ENCODE assay signal across 31 cellular contexts in the genomic region with DNA sequence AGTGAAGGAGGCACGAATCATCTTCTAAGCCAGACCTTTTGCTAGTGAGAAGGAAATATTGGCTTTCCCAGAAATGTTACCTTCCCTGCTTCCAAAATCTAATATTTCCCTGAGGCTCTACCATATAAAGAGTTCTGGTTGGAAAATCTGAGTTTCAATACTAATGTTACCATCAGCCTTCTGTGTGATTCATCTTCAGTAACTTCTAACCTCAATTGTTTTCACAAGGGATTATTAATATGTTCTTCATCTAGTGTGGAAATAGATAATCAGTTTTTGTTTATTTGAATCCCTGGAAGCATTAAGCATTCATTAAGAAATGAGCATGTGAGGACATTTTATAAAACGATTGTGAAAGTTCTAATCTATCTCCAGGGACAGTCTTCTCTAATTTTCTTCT.
"Had no signal": no experiment of that assay in that cellular context is flagged by ENCODE, and none has a peak within 500 bp of the region (broad histone marks: within the 10 kb centered on the region; RNA-seq: fewer than 3 reads in every experiment).

No MANE protein-coding gene starts in this region.

- H3K27me3 ChIP-seq: neural progenitor cell, ovary, right lobe of liver, spleen, suprapubic skin, testis, tibial artery, transverse colon, upper lobe of right lung, uterus had no signal

- H3K36me3 ChIP-seq: neural progenitor cell, ovary, right lobe of liver, spleen, suprapubic skin, tibial artery, transverse colon, upper lobe of right lung, uterus had no signal

- ATAC-seq: naive thymus-derived CD4-positive, alpha-beta T cell; psoas muscle; right cardiac atrium; right lobe of liver; stimulated activated memory B cell treated with anti-CD40 and anti-IgM and Interleukin-4, amounts not matched to agents 10 μg/mL and 1 μg/mL and 100 μg/mL, for 72 hours; stimulated activated naive CD8-positive, alpha-beta T cell treated with anti-CD3 and anti-CD28 coated beads, Interleukin-15, amount 100 ng/mL, for 72 hours; stimulated activated naive CD8-positive, alpha-beta T cell treated with anti-CD3 and anti-CD28 coated beads, Interleukin-15, Interleukin-2, amounts not matched to agents 100 U/mL and 50 U/mL, for 24 hours; upper lobe of right lung had no signal

- H3K27ac Mint-ChIP-seq: naive thymus-derived CD4-positive, alpha-beta T cell; nephron; neural progenitor cell; progenitor cell of endocrine pancreas; stimulated activated memory B cell treated with anti-CD40 and anti-IgM and Interleukin-4, amounts not matched to agents 10 μg/mL and 1 μg/mL and 100 μg/mL, for 72 hours; stimulated activated naive CD8-positive, alpha-beta T cell treated with anti-CD3 and anti-CD28 coated beads, Interleukin-15, amount 100 ng/mL, for 72 hours; type B pancreatic cell had no signal

- H2AFZ ChIP-seq: neural progenitor cell, parathyroid adenoma had no signal

- H3K36me3 Mint-ChIP-seq: neural progenitor cell; stimulated activated memory B cell treated with anti-CD40 and anti-IgM and Interleukin-4, amounts not matched to agents 10 μg/mL and 1 μg/mL and 100 μg/mL, for 72 hours; type B pancreatic cell had no signal

- H3K4me2 ChIP-seq: neural progenitor cell, smooth muscle cell had no signal

- H3K27me3 Mint-ChIP-seq: stimulated activated memory B cell treated with anti-CD40 and anti-IgM and Interleukin-4, amounts not matched to agents 10 μg/mL and 1 μg/mL and 100 μg/mL, for 72 hours; stimulated activated naive CD8-positive, alpha-beta T cell treated with anti-CD3 and anti-CD28 coated beads, Interleukin-15, amount 100 ng/mL, for 72 hours; type B pancreatic cell had no signal

- H3K4me1 Mint-ChIP-seq: naive thymus-derived CD4-positive, alpha-beta T cell; nephron; neural progenitor cell; stimulated activated memory B cell treated with anti-CD40 and anti-IgM and Interleukin-4, amounts not matched to agents 10 μg/mL and 1 μg/mL and 100 μg/mL, for 72 hours; stimulated activated naive CD8-positive, alpha-beta T cell treated with anti-CD3 and anti-CD28 coated beads, Interleukin-15, amount 100 ng/mL, for 72 hours had no signal

- H3K4me3 ChIP-seq: neural progenitor cell, ovary, psoas muscle, right lobe of liver, skin epidermis, smooth muscle cell, spleen, suprapubic skin, testis, tibial artery, transverse colon, upper lobe of right lung, uterus had no signal

- H3K9ac ChIP-seq: neural progenitor cell, parathyroid adenoma had no signal

- H3K9me3 ChIP-seq: ovary, psoas muscle, right lobe of liver, testis, tibial artery, upper lobe of right lung, uterus had no signal

- H3K4me3 Mint-ChIP-seq: naive thymus-derived CD4-positive, alpha-beta T cell; nephron; neural progenitor cell; stimulated activated memory B cell treated with anti-CD40 and anti-IgM and Interleukin-4, amounts not matched to agents 10 μg/mL and 1 μg/mL and 100 μg/mL, for 72 hours; stimulated activated naive CD8-positive, alpha-beta T cell treated with anti-CD3 and anti-CD28 coated beads, Interleukin-15, amount 100 ng/mL, for 72 hours; type B pancreatic cell had no signal

- H3K27ac ChIP-seq: neural progenitor cell, ovary, parathyroid adenoma, psoas muscle, right lobe of liver, skin epidermis, spleen, suprapubic skin, testis, tibial artery, transverse colon, upper lobe of right lung, uterus had no signal

- DNase-seq: naive thymus-derived CD4-positive, alpha-beta T cell; occipital lobe; ovary; posterior cingulate gyrus; psoas muscle; right cardiac atrium; right lobe of liver; spleen; stimulated activated CD4-positive, alpha-beta T cell treated with anti-CD3 and anti-CD28 coated beads, Interleukin-12 subunit alpha, Interleukin-12 subunit beta, amount 100 ng/mL, for 4 hours; stimulated activated CD4-positive, alpha-beta T cell treated with anti-CD3 and anti-CD28 coated beads, Interleukin-1b, Interleukin-23, amount 100 ng/mL, for 48 hours; stimulated activated CD4-positive, alpha-beta T cell treated with anti-CD3 and anti-CD28 coated beads, Interleukin-4, amount 100 ng/mL, for 1 hour; stimulated activated CD4-positive, alpha-beta T cell treated with anti-CD3 and anti-CD28 coated beads, Interleukin-4, amount 100 ng/mL, for 4 hours; stimulated activated CD8-positive, alpha-beta memory T cell treated with anti-CD3 and anti-CD28 coated beads, Interleukin-4, amount 100 ng/mL, for 48 hours; stimulated activated naive CD4-positive, alpha-beta T cell; stimulated activated naive CD8-positive, alpha-beta T cell treated with anti-CD3 and anti-CD28 coated beads, Interleukin-15, amount 100 ng/mL, for 72 hours; stimulated activated naive CD8-positive, alpha-beta T cell treated with anti-CD3 and anti-CD28 coated beads, Interleukin-15, Interleukin-2, amounts not matched to agents 100 U/mL and 50 U/mL, for 24 hours; substantia nigra; testis; tibial artery; transverse colon; upper lobe of right lung; uterus had no signal

- H3K4me1 ChIP-seq: neural progenitor cell, parathyroid adenoma, psoas muscle, right lobe of liver, spleen, suprapubic skin, testis, tibial artery, transverse colon, upper lobe of right lung, uterus had no signal

- H3K79me2 ChIP-seq: parathyroid adenoma had no signal
